ENCODE assay signal across 21 cellular contexts in the genomic region with DNA sequence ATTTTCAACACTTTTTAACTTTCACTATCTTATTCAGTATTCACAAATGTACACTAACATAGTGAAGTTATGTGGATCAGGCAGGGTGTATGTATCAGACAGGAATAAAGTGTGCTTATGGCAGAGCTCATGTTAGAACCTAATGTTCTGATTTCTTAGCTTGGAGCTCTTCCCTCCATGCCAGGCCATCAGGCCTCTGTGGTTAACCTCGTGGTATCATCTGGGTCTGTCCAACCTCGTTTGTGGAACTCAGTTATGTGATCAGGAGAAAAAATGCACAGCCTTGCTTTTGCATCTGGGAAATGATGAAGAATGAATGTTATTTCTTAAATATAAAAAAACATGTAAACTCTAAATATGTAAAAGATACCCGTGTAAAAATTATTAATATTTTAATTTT.
DNase-seq lines count a peak whose midpoint lies in the region; ATAC-seq, FAIRE-seq and TF ChIP-seq lines count a peak whose summit lies in the region.
"Had no signal": no experiment of that assay in that cellular context is flagged by ENCODE, and none has a peak within 500 bp of the region (broad histone marks: within the 10 kb centered on the region; RNA-seq: fewer than 3 reads in every experiment).

No MANE protein-coding gene starts in this region.

- ATAC-seq in HG02759 (IDR thresholded peaks at IDR 0.05; ENCODE audit: unreplicated experiment) = no peak
- ATAC-seq in activated CD8-positive, alpha-beta memory T cell treated with anti-CD3 and anti-CD28 coated beads, Interleukin-2, amount 10 ng/mL, durations not matched to agents 7 days and 5 days = no peak
- ATAC-seq: GM12878, Right ventricle myocardium inferior had no signal

- FAIRE-seq in frontal cortex (lab: Jason Lieb, UNC) = peak; percentile 10
- FAIRE-seq: GM12878, H1 had no signal

- H3K27me3 Mint-ChIP-seq in activated CD8-positive, alpha-beta memory T cell treated with anti-CD3 and anti-CD28 coated beads, Interleukin-2, amount 10 ng/mL, durations not matched to agents 7 days and 5 days = peaks cover 21% of the 10 kb centered on the region
- H3K27me3 Mint-ChIP-seq: CD4-positive, alpha-beta T cell had no signal

- H3K9me3 Mint-ChIP-seq in activated CD8-positive, alpha-beta memory T cell treated with anti-CD3 and anti-CD28 coated beads, Interleukin-2, amount 10 ng/mL, durations not matched to agents 7 days and 5 days (ENCODE audit: low read depth) = peaks cover 3% of the 10 kb centered on the region

- TF ChIP-seq CTCF in AG10803 (conservative IDR thresholded peaks at IDR 0.05; ENCODE audit: low read length) = no peak

- CTCF ChIA-PET in activated CD8-positive, alpha-beta memory T cell treated with anti-CD3 and anti-CD28 coated beads, Interleukin-2, amount 10 ng/mL, durations not matched to agents 7 days and 5 days (lab: Charles Lee) = interaction anchor here (2.2 to 3.0 kb wide), 3 partner anchors 87 to 274 kb away, joined by 8 to 11 read pairs (median 8); a partner anchor contains a TSS

- peaks cover 22% of the 10 kb centered on the region for H3K4me1 Mint-ChIP-seq in activated CD8-positive, alpha-beta memory T cell treated with anti-CD3 and anti-CD28 coated beads, Interleukin-2, amount 10 ng/mL, durations not matched to agents 7 days and 5 days

- no peak overlapping the region for H3K27ac Mint-ChIP-seq in activated CD8-positive, alpha-beta memory T cell treated with anti-CD3 and anti-CD28 coated beads, Interleukin-2, amount 10 ng/mL, durations not matched to agents 7 days and 5 days
- H3K27ac Mint-ChIP-seq: CD4-positive, alpha-beta T cell had no signal

- DNase-seq in AG10803 (ENCODE audit: low read depth) (peak; percentile 43), OCI-M1 (lab: John Stamatoyannopoulos, UW) (peak; percentile 46), amniotic epithelial cell (ENCODE audit: low read depth) (peak; percentile 56), frontal cortex (ENCODE audit: low spot score in 2 of 2) (no peak), T-helper 1 cell (no peak), globus pallidus (ENCODE audit: low spot score) (no peak)
- no peak for DNase-seq in activated CD8-positive, alpha-beta memory T cell treated with anti-CD3 and anti-CD28 coated beads, Interleukin-2, amount 10 ng/mL, durations not matched to agents 7 days and 5 days
- DNase-seq: ACHN; CD4-positive, alpha-beta T cell; MG63; NCI-H1092; NCI-H1436 treated with DMSO at 0.1 percent for 48 hours; NCI-H2029; NCI-H2171; NCI-H446; NCI-H69; Peyer's patch had no signal

- no peak overlapping the region for H3K4me3 Mint-ChIP-seq in activated CD8-positive, alpha-beta memory T cell treated with anti-CD3 and anti-CD28 coated beads, Interleukin-2, amount 10 ng/mL, durations not matched to agents 7 days and 5 days
- H3K4me3 Mint-ChIP-seq: CD4-positive, alpha-beta T cell had no signal

- peaks cover 3% of the 10 kb centered on the region for H3K36me3 Mint-ChIP-seq in activated CD8-positive, alpha-beta memory T cell treated with anti-CD3 and anti-CD28 coated beads, Interleukin-2, amount 10 ng/mL, durations not matched to agents 7 days and 5 days

- H3K4me3 ChIP-seq in AG10803 (ENCODE audit: low read length) = no peak overlapping the region
- H3K4me3 ChIP-seq: GM12878, MG63, Peyer's patch had no signal

Comparison
In these comparisons a context has a peak if more than half of its experiments do, and no peak if none do; other contexts are left out.
1. DNase-seq: peak in AG10803 (single experiment), OCI-M1 (single experiment) and amniotic epithelial cell (single experiment); none in frontal cortex (0 of 2), T-helper 1 cell (0 of 5), activated CD8-positive, alpha-beta memory T cell treated with anti-CD3 and anti-CD28 coated beads, Interleukin-2, amount 10 ng/mL, durations not matched to agents 7 days and 5 days (single experiment) and globus pallidus (single experiment).